Comparison of ENCODE assay signal across 14 cellular contexts in genomic region chr6:75751443-75751842, GRCh38. TPM values are rescaled to one million over a fixed set of nuclear protein-coding genes. Genes with fewer than 3 reads are reported as not detected.
DNase-seq lines count a peak whose midpoint lies in the region; ATAC-seq and TF ChIP-seq lines count a peak whose summit lies in the region.
"Had no signal": no experiment of that assay in that cellular context is flagged by ENCODE, and none has a peak within 500 bp of the region (broad histone marks: within the 10 kb centered on the region; RNA-seq: fewer than 3 reads in every experiment).

No MANE protein-coding gene starts in this region.

- peaks cover 4% of the 10 kb centered on the region for H3K36me3 Mint-ChIP-seq in brain
- H3K36me3 Mint-ChIP-seq: activated naive CD8-positive, alpha-beta T cell treated with anti-CD3 and anti-CD28 coated beads for 36 hours had no signal

- peak overlapping the region in 3 of 5 experiments; percentile 43 to 93 (median 67) for H3K4me3 Mint-ChIP-seq in brain
- H3K4me3 Mint-ChIP-seq: activated CD4-positive, alpha-beta T cell treated with anti-CD3 and anti-CD28 coated beads for 36 hours; activated naive CD8-positive, alpha-beta T cell treated with anti-CD3 and anti-CD28 coated beads for 36 hours had no signal

- TF ChIP-seq CTCF in brain (conservative IDR thresholded peaks at IDR 0.05), result no peak
- TF ChIP-seq CTCF in fibroblast of villous mesenchyme (IDR thresholded peaks at IDR 0.05; ENCODE audit: insufficient read depth, low read depth, low read length), result no peak

- no peaks in the 10 kb centered on the region for H3K27me3 ChIP-seq in skeletal muscle satellite cell (ENCODE audit: control insufficient read depth, insufficient read depth, low read length)
- H3K27me3 ChIP-seq: testis had no signal

- H3K4me1 ChIP-seq in skeletal muscle satellite cell (ENCODE audit: control insufficient read depth, insufficient read depth, low read length), result peaks cover 36% of the 10 kb centered on the region

- no peaks in the 10 kb centered on the region for H3K9me3 ChIP-seq in skeletal muscle satellite cell (replicated peaks; ENCODE audit: low read length)
- H3K9me3 ChIP-seq: mucosa of descending colon, testis had no signal

- H3K27me3 Mint-ChIP-seq in brain, result peaks cover 3% of the 10 kb centered on the region

- H3K4me1 Mint-ChIP-seq in brain, result peaks cover 52% of the 10 kb centered on the region

- H3K27ac Mint-ChIP-seq in brain, result peak overlapping the region in 1 of 5 experiments; percentile 84
- H3K27ac Mint-ChIP-seq: activated CD4-positive, alpha-beta T cell treated with anti-CD3 and anti-CD28 coated beads for 36 hours; activated naive CD8-positive, alpha-beta T cell treated with anti-CD3 and anti-CD28 coated beads for 36 hours had no signal

- no peaks in the 10 kb centered on the region for H3K36me3 ChIP-seq in skeletal muscle satellite cell (ENCODE audit: insufficient read depth, low read length)

- ATAC-seq in HG03097 (IDR thresholded peaks at IDR 0.05; ENCODE audit: low FRiP score, unreplicated experiment), result no peak
- ATAC-seq: activated CD4-positive, alpha-beta T cell treated with anti-CD3 and anti-CD28 coated beads for 36 hours; mucosa of descending colon had no signal

- peak overlapping the region; percentile 37 for H3K4me2 ChIP-seq in skeletal muscle satellite cell (ENCODE audit: low read length)

- peaks cover 0 to 1% (median 0%) of the 10 kb centered on the region in 5 experiments for H3K9me3 Mint-ChIP-seq in brain
- H3K9me3 Mint-ChIP-seq: activated naive CD8-positive, alpha-beta T cell treated with anti-CD3 and anti-CD28 coated beads for 36 hours had no signal

- POLR2A ChIA-PET in HEK293T (lab: Yijun Ruan, JAX), result no interaction called here

- DNase-seq in HEK293T (ENCODE audit: extremely low spot score), result no peak
- DNase-seq in fibroblast of villous mesenchyme (ENCODE audit: low read depth), result peak; percentile 92
- DNase-seq in NOMO-1 (lab: John Stamatoyannopoulos, UW; ENCODE audit: unreplicated experiment in 2 of 2), result no peak
- DNase-seq in GF-D8 (lab: John Stamatoyannopoulos, UW), result no peak
- DNase-seq: activated CD4-positive, alpha-beta T cell treated with anti-CD3 and anti-CD28 coated beads for 36 hours; activated naive CD8-positive, alpha-beta T cell treated with anti-CD3 and anti-CD28 coated beads for 36 hours; foreskin melanocyte; mucosa of descending colon; NCI-H1048; SHP77 treated with DMSO at 0.1 percent for 48 hours; testis had no signal

- H3K4me3 ChIP-seq in fibroblast of villous mesenchyme (ENCODE audit: low read depth, low read length), result no peak overlapping the region
- no peak overlapping the region for H3K4me3 ChIP-seq in skeletal muscle satellite cell (ENCODE audit: low read length)
- H3K4me3 ChIP-seq: mucosa of descending colon had no signal

- H3K9ac ChIP-seq in skeletal muscle satellite cell (ENCODE audit: low read depth, low read length), result no peak overlapping the region

- CTCF ChIA-PET in HEK293T (lab: Yijun Ruan, JAX), result no interaction called here

TF ChIP-seq in HEK293T, 16 proteins besides CTCF, POLR2A, EP300 and RAD21:
- no peak for TF ChIP-seq BHLHE40 (IDR thresholded peaks at IDR 0.05; ENCODE audit: borderline replicate concordance)
- no peak for TF ChIP-seq ZNF384 (IDR thresholded peaks at IDR 0.05)
- no peak for TF ChIP-seq ELF4 (IDR thresholded peaks at IDR 0.05)
- TF ChIP-seq CTBP1 (IDR thresholded peaks at IDR 0.05; ENCODE audit: borderline replicate concordance), result no peak
- no peak for TF ChIP-seq LEF1 (IDR thresholded peaks at IDR 0.05; ENCODE audit: borderline replicate concordance)
- TF ChIP-seq PKNOX1 (IDR thresholded peaks at IDR 0.05), result peak; percentile 56

RNA-seq across cellular contexts. Expression of gene MYO6, which starts 2.4 kb away (rescaled TPM):
- polyA plus RNA-seq in brain (ENCODE audit: insufficient read depth, low read depth, low replicate concordance), result 25.5 TPM
- 14.2 and 15.1 TPM in 2 replicates for total RNA-seq in fibroblast of villous mesenchyme
- 7.1 and 7.6 TPM in 2 replicates for total RNA-seq in skeletal muscle satellite cell (2012; rRNA removed)
